1 cellular context compared by ENCODE assay signal in the genomic region with DNA sequence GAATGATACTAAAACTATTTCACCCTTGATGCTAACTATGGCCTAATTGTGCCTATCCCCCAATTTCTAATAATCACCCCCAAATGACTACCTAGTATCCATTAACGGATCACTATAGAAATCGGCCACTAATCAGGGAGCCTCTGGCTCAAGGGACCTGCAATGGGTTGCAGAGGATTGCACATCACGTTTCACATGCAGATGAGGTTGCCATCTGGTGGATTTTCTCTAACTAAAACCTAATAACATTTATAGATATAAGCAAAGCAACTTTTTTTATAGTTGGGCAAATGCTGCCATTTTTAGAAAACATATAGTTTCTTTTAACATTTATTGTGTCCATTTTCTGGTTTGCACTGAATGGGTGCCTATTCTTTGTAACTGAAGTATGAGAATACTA.
TF ChIP-seq lines count a peak whose summit lies in the region.

No MANE protein-coding gene starts in this region.

TF ChIP-seq in WTC11, 78 proteins besides CTCF, POLR2A, EP300 and RAD21 (continued from another document):
- TF ChIP-seq, protein P1, sequence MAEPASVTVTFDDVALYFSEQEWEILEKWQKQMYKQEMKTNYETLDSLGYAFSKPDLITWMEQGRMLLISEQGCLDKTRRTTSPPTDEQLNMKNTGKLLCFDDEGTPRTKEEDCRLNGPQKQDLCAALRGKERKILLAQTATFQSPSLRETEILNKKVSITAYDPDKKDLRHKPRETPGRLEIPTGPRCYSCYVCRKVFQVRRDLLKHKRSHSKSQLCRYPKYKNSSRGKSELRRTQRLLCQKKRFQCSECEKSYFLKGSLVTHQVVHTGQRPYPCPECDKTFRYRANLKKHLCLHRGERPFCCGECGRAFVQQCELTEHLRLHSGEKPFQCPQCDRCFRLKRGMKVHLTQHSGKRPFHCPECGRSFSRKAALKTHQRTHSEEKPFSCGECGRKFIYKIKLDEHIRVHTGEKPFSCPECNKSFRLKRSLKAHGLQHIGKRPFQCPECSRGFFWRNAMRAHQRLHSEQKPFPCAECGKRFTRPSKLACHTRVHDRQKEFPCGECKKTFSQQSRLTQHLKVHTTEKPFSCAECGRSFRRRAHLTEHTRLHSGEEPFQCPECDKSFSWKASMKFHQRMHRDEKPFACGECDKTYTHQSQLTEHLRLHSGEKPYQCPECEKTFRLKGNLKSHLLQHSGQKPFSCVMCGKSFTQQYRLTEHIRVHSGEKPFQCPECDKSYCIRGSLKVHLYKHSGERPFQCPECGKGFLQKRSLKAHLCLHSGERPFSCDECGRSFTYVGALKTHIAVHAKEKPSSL (CRISPR knock-in tag; conservative IDR thresholded peaks at IDR 0.05) = no peak
- TF ChIP-seq SMAD3 (CRISPR knock-in tag; IDR thresholded peaks at IDR 0.05; ENCODE audit: borderline replicate concordance) = no peak
- TF ChIP-seq, protein P2, sequence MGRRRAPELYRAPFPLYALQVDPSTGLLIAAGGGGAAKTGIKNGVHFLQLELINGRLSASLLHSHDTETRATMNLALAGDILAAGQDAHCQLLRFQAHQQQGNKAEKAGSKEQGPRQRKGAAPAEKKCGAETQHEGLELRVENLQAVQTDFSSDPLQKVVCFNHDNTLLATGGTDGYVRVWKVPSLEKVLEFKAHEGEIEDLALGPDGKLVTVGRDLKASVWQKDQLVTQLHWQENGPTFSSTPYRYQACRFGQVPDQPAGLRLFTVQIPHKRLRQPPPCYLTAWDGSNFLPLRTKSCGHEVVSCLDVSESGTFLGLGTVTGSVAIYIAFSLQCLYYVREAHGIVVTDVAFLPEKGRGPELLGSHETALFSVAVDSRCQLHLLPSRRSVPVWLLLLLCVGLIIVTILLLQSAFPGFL (CRISPR knock-in tag; IDR thresholded peaks at IDR 0.05; ENCODE audit: borderline replicate concordance) = no peak
- no peak for TF ChIP-seq GRHL2 (CRISPR knock-in tag; IDR thresholded peaks at IDR 0.05; ENCODE audit: insufficient replicate concordance, severe bottlenecking)
- TF ChIP-seq ATF1 (CRISPR knock-in tag; IDR thresholded peaks at IDR 0.05) = no peak
- TF ChIP-seq, protein P3, sequence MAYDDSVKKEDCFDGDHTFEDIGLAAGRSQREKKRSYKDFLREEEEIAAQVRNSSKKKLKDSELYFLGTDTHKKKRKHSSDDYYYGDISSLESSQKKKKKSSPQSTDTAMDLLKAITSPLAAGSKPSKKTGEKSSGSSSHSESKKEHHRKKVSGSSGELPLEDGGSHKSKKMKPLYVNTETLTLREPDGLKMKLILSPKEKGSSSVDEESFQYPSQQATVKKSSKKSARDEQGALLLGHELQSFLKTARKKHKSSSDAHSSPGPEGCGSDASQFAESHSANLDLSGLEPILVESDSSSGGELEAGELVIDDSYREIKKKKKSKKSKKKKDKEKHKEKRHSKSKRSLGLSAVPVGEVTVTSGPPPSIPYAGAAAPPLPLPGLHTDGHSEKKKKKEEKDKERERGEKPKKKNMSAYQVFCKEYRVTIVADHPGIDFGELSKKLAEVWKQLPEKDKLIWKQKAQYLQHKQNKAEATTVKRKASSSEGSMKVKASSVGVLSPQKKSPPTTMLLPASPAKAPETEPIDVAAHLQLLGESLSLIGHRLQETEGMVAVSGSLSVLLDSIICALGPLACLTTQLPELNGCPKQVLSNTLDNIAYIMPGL (CRISPR knock-in tag; IDR thresholded peaks at IDR 0.05) = no peak
- TF ChIP-seq, protein P4, sequence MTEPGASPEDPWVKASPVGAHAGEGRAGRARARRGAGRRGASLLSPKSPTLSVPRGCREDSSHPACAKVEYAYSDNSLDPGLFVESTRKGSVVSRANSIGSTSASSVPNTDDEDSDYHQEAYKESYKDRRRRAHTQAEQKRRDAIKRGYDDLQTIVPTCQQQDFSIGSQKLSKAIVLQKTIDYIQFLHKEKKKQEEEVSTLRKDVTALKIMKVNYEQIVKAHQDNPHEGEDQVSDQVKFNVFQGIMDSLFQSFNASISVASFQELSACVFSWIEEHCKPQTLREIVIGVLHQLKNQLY (CRISPR knock-in tag; IDR thresholded peaks at IDR 0.05) = no peak
- no peak for TF ChIP-seq SMAD4 (CRISPR knock-in tag; IDR thresholded peaks at IDR 0.05)
- TF ChIP-seq KAT7 (CRISPR knock-in tag; IDR thresholded peaks at IDR 0.05; ENCODE audit: borderline replicate concordance) = no peak
- no peak for TF ChIP-seq NFE2L1 (CRISPR knock-in tag; IDR thresholded peaks at IDR 0.05)
